8 cellular contexts compared by ENCODE assay signal in genomic region chr12:52033506-52034258, GRCh38. TPM values are rescaled to one million over a fixed set of nuclear protein-coding genes. Genes with fewer than 3 reads are reported as not detected.
A peak's percentile ranks its signal among the peaks of the same experiment; 100 is the strongest.
DNase-seq lines count a peak whose midpoint lies in the region; TF ChIP-seq lines count a peak whose summit lies in the region.

No MANE protein-coding gene starts in this region.

- CTCF ChIA-PET in CD4-positive, alpha-beta memory T cell (lab: Charles Lee; ENCODE audit: partially characterized antibody) = interaction anchor here (1.2 to 20.6 kb wide), 11 partner anchors 8 to 90 kb away, joined by 3 to 1048 read pairs (median 9); partner anchors contain the start of genes ATG101, NR4A1, SMIM41 and TAMALIN
- CTCF ChIA-PET in RWPE1 (lab: Yijun Ruan, JAX) = interaction anchor here (0.8 to 1.0 kb wide), 2 partner anchors 28 to 49 kb away, joined by 3 to 5 read pairs; no protein-coding TSS in a partner anchor

- H3K36me3 Mint-ChIP-seq in CD4-positive, alpha-beta memory T cell = no peaks in the 10 kb centered on the region

- TF ChIP-seq CTCF in RWPE1 (conservative IDR thresholded peaks at IDR 0.05; ENCODE audit: low read depth) (no peak), esophagus squamous epithelium (IDR thresholded peaks at IDR 0.05) (no peak), parathyroid adenoma (IDR thresholded peaks at IDR 0.05) (no peak), GM13976 (IDR thresholded peaks at IDR 0.05; ENCODE audit: borderline replicate concordance, control extremely low read depth, extremely low read depth, insufficient read depth, missing control alignments) (no peak)

- peaks cover 13 to 50% (median 31%) of the 10 kb centered on the region in 4 donors for H3K4me1 Mint-ChIP-seq in CD4-positive, alpha-beta memory T cell

- peak overlapping the region; percentile 65 for H2AFZ ChIP-seq in parathyroid adenoma

- DNase-seq in CD4-positive, alpha-beta memory T cell = no peak
- DNase-seq in RWPE1 (ENCODE audit: low spot score) = no peak
- no peak for DNase-seq in esophagus squamous epithelium (lab: John Stamatoyannopoulos, UW)
- DNase-seq in SIG-M5 (lab: John Stamatoyannopoulos, UW) = no peak
- DNase-seq in GM13976 (ENCODE audit: low spot score) = no peak
- no peak for DNase-seq in GM19238 (ENCODE audit: insufficient read length, low spot score)
- no peak for DNase-seq in globus pallidus (ENCODE audit: low spot score)

- peaks cover 2% of the 10 kb centered on the region for H3K79me2 ChIP-seq in parathyroid adenoma

- no peak for TF ChIP-seq POLR2A in esophagus squamous epithelium (IDR thresholded peaks at IDR 0.05)

- peak overlapping the region; percentile 48 for H3K4me2 ChIP-seq in parathyroid adenoma (ENCODE audit: low read length)

- in situ Hi-C loops in GM13976 (cut with MboI; ENCODE audit: low sequenced_read_pairs, unreplicated experiment) = loop anchor here (5.0 kb wide), 1 partner anchor 84 kb away; no protein-coding TSS in a partner anchor

- peaks cover 0 to 2% (median 0%) of the 10 kb centered on the region in 8 donors for H3K9me3 Mint-ChIP-seq in CD4-positive, alpha-beta memory T cell

- peak overlapping the region; percentile 86 to 97 (median 96) for H3K27ac Mint-ChIP-seq in CD4-positive, alpha-beta memory T cell

- 62 to 64% methylated on average over 9 to 12 of the region's 12 CpGs for WGBS in esophagus squamous epithelium, 2 donors

- intact Hi-C loops in CD4-positive, alpha-beta memory T cell (cut with micrococcal nuclease) = loop anchor here (1.0 kb wide), 3 partner anchors 10 to 36 kb away; partner anchors contain the start of genes ATG101 and NR4A1
- intact Hi-C loops in esophagus squamous epithelium (cut with DNase I) = no loop called here

- peak overlapping the region; percentile 3 to 36 for H3K4me3 ChIP-seq in CD4-positive, alpha-beta memory T cell (ENCODE audit: low read length in 2 of 2)
- H3K4me3 ChIP-seq in esophagus squamous epithelium (peak overlapping the region; percentile 7 to 63 (median 40)), parathyroid adenoma (ENCODE audit: low read depth, low read length) (peak overlapping the region; percentile 37)

- POLR2A ChIA-PET in CD4-positive, alpha-beta memory T cell (lab: Charles Lee; ENCODE audit: partially characterized antibody) = interaction anchor here (1.1 to 3.7 kb wide), 6 partner anchors 10 to 40 kb away, joined by 3 to 21 read pairs (median 14); partner anchors contain the start of genes ATG101 and NR4A1
- POLR2A ChIA-PET in RWPE1 (lab: Yijun Ruan, JAX; ENCODE audit: low non-redundant PET) = no interaction called here

- H3K4me3 Mint-ChIP-seq in CD4-positive, alpha-beta memory T cell = peak overlapping the region; percentile 68 to 87 (median 78)

- no peaks in the 10 kb centered on the region for H3K36me3 ChIP-seq in CD4-positive, alpha-beta memory T cell (ENCODE audit: insufficient read depth, low read length)
- no peaks in the 10 kb centered on the region for H3K36me3 ChIP-seq in esophagus squamous epithelium
- no peaks in the 10 kb centered on the region for H3K36me3 ChIP-seq in parathyroid adenoma (ENCODE audit: control insufficient read depth, insufficient read depth, low read length)

- no peaks in the 10 kb centered on the region for H3K27me3 Mint-ChIP-seq in CD4-positive, alpha-beta memory T cell

- H3K9me3 ChIP-seq in CD4-positive, alpha-beta memory T cell (ENCODE audit: control insufficient read depth in 1 of 2, low read length in 2 of 2) = no peaks in the 10 kb centered on the region
- H3K9me3 ChIP-seq in esophagus squamous epithelium = no peaks in the 10 kb centered on the region
- H3K9me3 ChIP-seq in parathyroid adenoma (ENCODE audit: control insufficient read depth, low read length) = no peaks in the 10 kb centered on the region

- H3K27me3 ChIP-seq in CD4-positive, alpha-beta memory T cell (ENCODE audit: insufficient read depth, low read length) = no peaks in the 10 kb centered on the region
- peaks cover 0 to 24% (median 0%) of the 10 kb centered on the region in 4 donors for H3K27me3 ChIP-seq in esophagus squamous epithelium
- H3K27me3 ChIP-seq in parathyroid adenoma (ENCODE audit: control insufficient read depth, insufficient read depth, low read length) = no peaks in the 10 kb centered on the region

- peak overlapping the region; percentile 54 for H3K27ac ChIP-seq in CD4-positive, alpha-beta memory T cell (ENCODE audit: low read depth, low read length)
- H3K27ac ChIP-seq in RWPE1 (peak overlapping the region; percentile 63), esophagus squamous epithelium (peak overlapping the region; percentile 71 to 94 (median 87)), parathyroid adenoma (peak overlapping the region; percentile 93)

- peaks cover 31% of the 10 kb centered on the region for H3K4me1 ChIP-seq in CD4-positive, alpha-beta memory T cell (ENCODE audit: insufficient read depth, low read length)
- peaks cover 12 to 50% (median 26%) of the 10 kb centered on the region in 3 donors for H3K4me1 ChIP-seq in esophagus squamous epithelium
- peaks cover 27% of the 10 kb centered on the region for H3K4me1 ChIP-seq in parathyroid adenoma

- H3K9ac ChIP-seq in parathyroid adenoma = no peak overlapping the region

RNA-seq across cellular contexts. Expression of gene NR4A1, which starts 17.6 kb away (rescaled TPM):
- 1 to 10 TPM; 1.1 to 1.3 TPM for total RNA-seq in CD4-positive, alpha-beta memory T cell
- 1 to 10 TPM; 1.2 to 1.3 TPM for polyA plus RNA-seq in CD4-positive, alpha-beta memory T cell
- total RNA-seq in esophagus squamous epithelium = 10 to 100 TPM in 1 of 4 donors, 1 to 10 TPM in 3; 3.4 to 12.6 (median 5.6) TPM

RNA-seq across cellular contexts. Expression of gene TAMALIN, which starts 26.9 kb away (rescaled TPM):
- total RNA-seq in CD4-positive, alpha-beta memory T cell = 10 to 100 TPM; 30.5 to 31.7 TPM
- 1 to 10 TPM; 1.2 to 5.3 TPM for polyA plus RNA-seq in CD4-positive, alpha-beta memory T cell
- 10 to 100 TPM in 1 of 4 donors, 1 to 10 TPM in 3; 1.7 to 10.7 (median 3.6) TPM for total RNA-seq in esophagus squamous epithelium

RNA-seq across cellular contexts. Expression of gene ATG101, which starts 36.1 kb away (rescaled TPM):
- total RNA-seq in CD4-positive, alpha-beta memory T cell = 10 to 100 TPM; 24.4 to 27.0 TPM
- 10 to 100 TPM; 22.2 to 27.1 TPM for polyA plus RNA-seq in CD4-positive, alpha-beta memory T cell
- 10 to 100 TPM; 36.7 to 54.7 (median 40.4) TPM for total RNA-seq in esophagus squamous epithelium

RNA-seq across cellular contexts. Expression of gene SMIM41, which starts 45.8 kb away (rescaled TPM):
- not detected for total RNA-seq in CD4-positive, alpha-beta memory T cell
- not detected for polyA plus RNA-seq in CD4-positive, alpha-beta memory T cell
- 1 to 10 TPM in 2 of 4 donors, under 1 TPM in 1, not detected in 1; 0.50 to 5.7 (median 1.8) TPM for total RNA-seq in esophagus squamous epithelium
